ENCODE assay signal across 27 cellular contexts in genomic region chr3:178472941-178473340, GRCh38.
"Had no signal": no experiment of that assay in that cellular context is flagged by ENCODE, and none has a peak within 500 bp of the region (broad histone marks: within the 10 kb centered on the region; RNA-seq: fewer than 3 reads in every experiment).

No MANE protein-coding gene starts in this region.

- DNase-seq: stimulated activated CD4-positive, alpha-beta T cell treated with anti-CD3 and anti-CD28 coated beads, Interleukin-2, amount 100 ng/mL, for 48 hours; stimulated activated CD4-positive, alpha-beta T cell treated with anti-CD3 and anti-CD28 coated beads, Interleukin-4, amount 100 ng/mL, for 1 hour; stimulated activated CD4-positive, alpha-beta T cell treated with anti-CD3 and anti-CD28 coated beads, Interleukin-4, amount 100 ng/mL, for 24 hours; stimulated activated CD4-positive, alpha-beta T cell treated with anti-CD3 and anti-CD28 coated beads, Interleukin-4, amount 100 ng/mL, for 4 hours; stimulated activated CD8-positive, alpha-beta memory T cell treated with anti-CD3 and anti-CD28 coated beads, Interleukin-4, amount 100 ng/mL, for 48 hours; stimulated activated naive B cell treated with anti-CD40 and anti-IgM and Interleukin-4, amounts not matched to agents 10 μg/mL and 1 μg/mL and 100 μg/mL, for 72 hours; stimulated activated naive CD4-positive, alpha-beta T cell; stimulated activated naive CD4-positive, alpha-beta T cell treated with Interleukin-2 at 50 U/mL for 16 hours; stimulated activated naive CD8-positive, alpha-beta T cell treated with anti-CD3 and anti-CD28 coated beads, Interleukin-15, amount 100 ng/mL, for 72 hours; stimulated activated naive CD8-positive, alpha-beta T cell treated with anti-CD3 and anti-CD28 coated beads, Interleukin-15, Interleukin-2, amounts not matched to agents 100 U/mL and 50 U/mL, for 24 hours; stomach; substantia nigra; testis; thyroid gland; tibial artery; transverse colon; trophoblast cell; upper lobe of left lung; upper lobe of right lung; uterus had no signal

- FAIRE-seq: urothelium cell line had no signal

- H3K27me3 ChIP-seq: stomach, suprapubic skin, testis, thyroid gland, tibial artery, tibial nerve, transverse colon, upper lobe of left lung, upper lobe of right lung, uterus, vagina had no signal

- H3K27ac ChIP-seq: stomach, suprapubic skin, testis, thoracic aorta, thyroid gland, tibial artery, tibial nerve, transverse colon, upper lobe of left lung, upper lobe of right lung, uterus, vagina had no signal

- H3K4me1 ChIP-seq: stomach, suprapubic skin, testis, tibial artery, tibial nerve, transverse colon, upper lobe of left lung, upper lobe of right lung, uterus, vagina had no signal

- H3K36me3 ChIP-seq: stomach, suprapubic skin, thoracic aorta, thyroid gland, tibial artery, tibial nerve, transverse colon, upper lobe of left lung, upper lobe of right lung, uterus, vagina had no signal

- ATAC-seq: stimulated activated effector memory CD8-positive, alpha-beta T cell treated with anti-CD3 and anti-CD28 coated beads, Interleukin-12 subunit alpha, Interleukin-12 subunit beta, amount 100 ng/mL, for 72 hours; stimulated activated memory B cell treated with anti-CD40 and anti-IgM and Interleukin-4, amounts not matched to agents 10 μg/mL and 1 μg/mL and 100 μg/mL, for 72 hours; stimulated activated naive B cell treated with anti-CD40 and anti-IgM and Interleukin-4, amounts not matched to agents 10 μg/mL and 1 μg/mL and 100 μg/mL, for 72 hours; stimulated activated naive CD8-positive, alpha-beta T cell treated with anti-CD3 and anti-CD28 coated beads, Interleukin-15, amount 100 ng/mL, for 72 hours; stimulated activated naive CD8-positive, alpha-beta T cell treated with anti-CD3 and anti-CD28 coated beads, Interleukin-15, Interleukin-2, amounts not matched to agents 100 U/mL and 50 U/mL, for 24 hours; upper lobe of right lung had no signal

- H3K4me3 ChIP-seq: stomach, suprapubic skin, testis, thoracic aorta, thyroid gland, tibial artery, tibial nerve, transverse colon, upper lobe of left lung, upper lobe of right lung, uterus, vagina had no signal

- H3K9me3 ChIP-seq: stomach, suprapubic skin, testis, thoracic aorta, thyroid gland, tibial artery, tibial nerve, transverse colon, upper lobe of left lung, upper lobe of right lung, uterus, vagina had no signal
